In the genomic region with DNA sequence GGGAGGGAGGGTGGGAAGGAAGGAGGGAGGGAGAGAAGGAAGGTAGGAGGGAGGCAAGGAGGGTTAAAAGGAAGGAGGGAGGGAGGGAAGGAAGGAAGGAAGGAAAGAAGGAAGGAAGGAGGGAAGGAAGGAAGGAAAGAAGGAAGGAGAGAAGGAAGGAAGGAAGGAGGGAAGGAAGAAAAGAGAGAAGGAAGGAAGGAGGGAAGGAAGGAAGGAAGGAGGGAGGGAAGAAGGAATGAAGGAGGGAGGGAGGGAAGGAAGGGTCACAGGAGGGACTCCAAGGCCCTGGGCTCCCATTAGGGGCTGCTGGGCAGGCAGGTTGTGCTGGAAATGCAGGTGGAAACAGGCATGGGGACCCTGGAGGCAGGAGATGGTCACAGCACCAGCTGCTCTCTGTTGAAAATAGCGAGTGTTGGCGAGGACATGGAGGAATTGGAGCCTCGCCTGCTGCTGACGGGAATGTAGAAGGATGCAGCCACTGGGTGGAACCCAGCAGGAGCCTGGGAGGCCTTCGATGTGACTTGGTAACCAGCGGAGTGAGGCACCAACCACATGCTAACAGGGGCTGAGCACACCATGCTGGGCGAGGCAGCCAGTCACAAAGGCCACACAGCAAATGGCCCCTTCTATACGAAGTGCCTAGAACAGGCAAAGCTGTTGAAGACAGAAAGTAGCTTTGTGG, we compare ENCODE assay signal across 2 cellular contexts.
TF ChIP-seq lines count a peak whose summit lies in the region.

No MANE protein-coding gene starts in this region.

TF ChIP-seq in HEK293, 187 proteins besides CTCF, POLR2A, EP300 and RAD21:
- TF ChIP-seq ZNF366 (tag by site-specific recombination; conservative IDR thresholded peaks at IDR 0.05) (peak; percentile 95), ZIC2 (tag by site-specific recombination; IDR thresholded peaks at IDR 0.05) (peak; percentile 16; the same call in 1 of the 2 replicates)

TF ChIP-seq in H1, 55 proteins besides CTCF, POLR2A, EP300 and RAD21:
- TF ChIP-seq, protein P1, sequence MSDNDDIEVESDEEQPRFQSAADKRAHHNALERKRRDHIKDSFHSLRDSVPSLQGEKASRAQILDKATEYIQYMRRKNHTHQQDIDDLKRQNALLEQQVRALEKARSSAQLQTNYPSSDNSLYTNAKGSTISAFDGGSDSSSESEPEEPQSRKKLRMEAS (IDR thresholded peaks at IDR 0.05) = peak; percentile 24; the same call in 1 of the 2 replicates
- TF ChIP-seq, protein P2, sequence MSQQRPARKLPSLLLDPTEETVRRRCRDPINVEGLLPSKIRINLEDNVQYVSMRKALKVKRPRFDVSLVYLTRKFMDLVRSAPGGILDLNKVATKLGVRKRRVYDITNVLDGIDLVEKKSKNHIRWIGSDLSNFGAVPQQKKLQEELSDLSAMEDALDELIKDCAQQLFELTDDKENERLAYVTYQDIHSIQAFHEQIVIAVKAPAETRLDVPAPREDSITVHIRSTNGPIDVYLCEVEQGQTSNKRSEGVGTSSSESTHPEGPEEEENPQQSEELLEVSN (IDR thresholded peaks at IDR 0.05) = 0 out of 2 replicates have a peak, but pooled peaks have one; percentile 29
